In the genomic region with DNA sequence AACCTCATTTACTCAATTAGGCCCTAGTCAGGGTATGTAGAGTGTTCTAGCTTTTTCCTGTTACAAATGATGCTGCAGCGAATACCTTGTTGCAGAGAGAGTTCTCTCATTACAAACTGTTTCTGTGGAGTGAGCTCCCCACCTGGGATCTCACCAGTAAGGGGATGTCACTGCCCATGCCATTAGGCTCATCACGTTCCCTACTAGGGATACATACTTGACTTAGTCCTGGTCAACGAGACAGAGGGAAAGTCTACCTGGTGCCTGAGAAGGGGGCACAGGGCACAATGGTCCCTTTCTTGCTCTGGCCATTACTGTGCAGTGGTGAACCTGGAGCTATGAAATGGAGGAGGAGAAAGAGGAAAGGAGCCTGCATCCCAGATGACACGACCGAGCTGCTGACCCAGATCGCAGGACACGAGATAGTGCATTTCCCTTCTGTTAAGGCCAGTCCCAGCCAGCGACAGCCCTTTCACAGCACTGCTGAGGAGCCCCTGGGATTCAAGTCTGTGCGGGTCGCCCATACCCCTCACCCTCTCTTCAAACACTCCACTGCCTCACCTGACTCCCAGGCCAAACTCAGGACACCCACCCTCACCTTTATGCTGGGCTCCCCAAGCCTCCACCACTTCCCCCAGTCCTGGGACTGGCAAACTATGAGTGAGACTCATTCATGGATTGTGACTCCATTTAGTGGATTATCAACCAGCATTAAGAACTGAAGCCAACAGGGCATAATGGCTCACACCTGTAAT, we compare ENCODE assay signal across 22 cellular contexts. TPM values are rescaled to one million over a fixed set of nuclear protein-coding genes. Genes with fewer than 3 reads are reported as not detected.
A peak's percentile ranks its signal among the peaks of the same experiment; 100 is the strongest.
DNase-seq lines count a peak whose midpoint lies in the region; ATAC-seq, FAIRE-seq and TF ChIP-seq lines count a peak whose summit lies in the region.
"Had no signal": no experiment of that assay in that cellular context is flagged by ENCODE, and none has a peak within 500 bp of the region (broad histone marks: within the 10 kb centered on the region; RNA-seq: fewer than 3 reads in every experiment).

No MANE protein-coding gene starts in this region.

- intact Hi-C loops in left ventricle myocardium inferior (cut with micrococcal nuclease) = no loop called here
- intact Hi-C loops in left cardiac atrium (cut with DNase I) = no loop called here
- intact Hi-C loops in pancreas (cut with DNase I) = no loop called here

- H3K9me3 ChIP-seq in left ventricle myocardium inferior (replicated peaks) = no peaks in the 10 kb centered on the region
- no peaks in the 10 kb centered on the region for H3K9me3 ChIP-seq in pancreas
- H3K9me3 ChIP-seq: BLaER1, SK-N-SH had no signal

- H3K4me1 ChIP-seq in left ventricle myocardium inferior (peaks cover 71% of the 10 kb centered on the region), pancreas (peaks cover 0 to 9% (median 0%) of the 10 kb centered on the region in 3 donors)

- no peak for ATAC-seq in left cardiac atrium
- no peak for ATAC-seq in pancreas
- ATAC-seq in GM21825 (IDR thresholded peaks at IDR 0.05; ENCODE audit: unreplicated experiment) = no peak
- ATAC-seq: activated T-cell treated with anti-CD3 and anti-CD28 coated beads, Interleukin-2, amount 50 U/mL, for 4 hours; stimulated activated naive B cell treated with anti-CD40 and anti-IgM and Interleukin-4, amounts not matched to agents 10 μg/mL and 1 μg/mL and 100 μg/mL, for 72 hours had no signal

- H3K36me3 ChIP-seq in left ventricle myocardium inferior = no peaks in the 10 kb centered on the region
- H3K36me3 ChIP-seq in pancreas = no peaks in the 10 kb centered on the region
- H3K36me3 ChIP-seq: BLaER1 had no signal

- peak overlapping the region; percentile 90 for H3K27ac ChIP-seq in left ventricle myocardium inferior (replicated peaks)
- H3K27ac ChIP-seq in epithelial cell of prostate = peak overlapping the region; percentile 100
- peak overlapping the region; percentile 10 to 88 (median 55) for H3K27ac ChIP-seq in pancreas
- H3K27ac ChIP-seq: BLaER1 had no signal

- FAIRE-seq in pancreas (lab: Jason Lieb, UNC) (no peak), urothelium cell line (lab: Jason Lieb, UNC) (peak; percentile 89)
- FAIRE-seq: A204.1, astrocyte had no signal

- DNase-seq in left ventricle myocardium inferior = no peak
- DNase-seq in left cardiac atrium = no peak
- DNase-seq in epithelial cell of prostate (ENCODE audit: low read depth, low spot score) = no peak
- peak in 1 of 6 donors; percentile 31 for DNase-seq in pancreas
- DNase-seq in urothelium cell line (ENCODE audit: low spot score) = no peak
- no peak for DNase-seq in NCI-H1436 treated with DMSO at 0.1 percent for 48 hours (lab: John Stamatoyannopoulos, UW)
- no peak for DNase-seq in SIG-M5 (lab: John Stamatoyannopoulos, UW)
- DNase-seq: activated CD4-positive, CD25-positive, alpha-beta regulatory T cell; activated T-cell treated with anti-CD3 and anti-CD28 coated beads, Interleukin-2, amount 50 U/mL, for 4 hours; foreskin melanocyte; GOT3; NCI-H1417 treated with DMSO at 0.1 percent for 48 hours; NCI-H2171 treated with DMSO at 0.1 percent for 48 hours; NCI-H748 treated with DMSO at 0.1 percent for 48 hours; retina; SK-N-SH; stimulated activated naive B cell treated with anti-CD40 and anti-IgM and Interleukin-4, amounts not matched to agents 10 μg/mL and 1 μg/mL and 100 μg/mL, for 72 hours; T-helper 9 cell had no signal

- no peaks in the 10 kb centered on the region for H3K27me3 ChIP-seq in left ventricle myocardium inferior (ENCODE audit: low read depth)
- no peaks in the 10 kb centered on the region for H3K27me3 ChIP-seq in pancreas
- H3K27me3 ChIP-seq: BLaER1 had no signal

- 78 to 84% methylated on average over 8 to 10 of the region's 10 CpGs for WGBS in pancreas, 2 donors

- H3K4me3 ChIP-seq in left ventricle myocardium inferior = no peak overlapping the region
- no peak overlapping the region for H3K4me3 ChIP-seq in pancreas
- H3K4me3 ChIP-seq: BLaER1 had no signal

- TF ChIP-seq CTCF in left ventricle myocardium inferior (IDR thresholded peaks at IDR 0.05; ENCODE audit: borderline replicate concordance) (no peak), pancreas (IDR thresholded peaks at IDR 0.05) (no peak)

RNA-seq across cellular contexts. Expression of a gene that starts 16.0 kb away (rescaled TPM):
- 11.8 TPM for total RNA-seq in left ventricle myocardium inferior
- total RNA-seq in left cardiac atrium = 10 to 100 TPM; 14.0 to 39.1 TPM
- 10 to 100 TPM in 2 of 6 donors, 1 to 10 TPM in 4; 2.4 to 12.9 (median 4.3) TPM for total RNA-seq in pancreas
- polyA plus RNA-seq in pancreas = 1 to 10 TPM; 2.5 to 4.2 TPM
